Comparison of ENCODE assay signal across 1 cellular context in the genomic region with DNA sequence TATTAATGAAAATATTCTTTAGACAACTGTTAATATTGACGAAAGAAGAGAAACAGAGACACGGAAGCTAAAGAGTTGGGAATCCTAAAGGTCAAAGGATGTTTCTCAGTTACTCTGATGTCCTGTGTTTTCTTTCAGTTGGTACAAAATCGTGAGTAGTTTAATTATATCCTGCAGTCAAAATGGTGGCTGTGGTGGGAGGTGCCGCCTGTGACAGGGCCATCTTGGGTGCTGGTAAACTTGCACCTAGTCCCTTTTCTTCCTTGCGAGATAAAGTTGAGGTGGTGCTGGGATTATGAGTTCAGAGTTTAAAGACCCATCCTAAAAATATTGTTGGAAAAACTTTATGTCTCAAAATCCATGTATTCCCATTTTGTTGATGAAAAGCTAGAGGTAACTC.
TF ChIP-seq lines count a peak whose summit lies in the region.

No MANE protein-coding gene starts in this region.

TF ChIP-seq in WTC11, 78 proteins besides CTCF, POLR2A, EP300 and RAD21 (continued from another document):
- TF ChIP-seq E2F5 (CRISPR knock-in tag; IDR thresholded peaks at IDR 0.05) (no peak), ATF1 (CRISPR knock-in tag; IDR thresholded peaks at IDR 0.05) (no peak)
